Comparison of ENCODE assay signal across 18 cellular contexts in genomic region chr2:78734221-78734620, GRCh38.
A peak's percentile ranks its signal among the peaks of the same experiment; 100 is the strongest.
DNase-seq lines count a peak whose midpoint lies in the region; ATAC-seq and TF ChIP-seq lines count a peak whose summit lies in the region.
"Had no signal": no experiment of that assay in that cellular context is flagged by ENCODE, and none has a peak within 500 bp of the region (broad histone marks: within the 10 kb centered on the region; RNA-seq: fewer than 3 reads in every experiment).

No MANE protein-coding gene starts in this region.

- H3K27me3 Mint-ChIP-seq in neural progenitor cell (ENCODE audit: insufficient read depth, low read depth): no peaks in the 10 kb centered on the region
- H3K27me3 Mint-ChIP-seq: CD4-positive, alpha-beta memory T cell had no signal

- no peaks in the 10 kb centered on the region for H3F3A ChIP-seq in neural progenitor cell (ENCODE audit: low read depth)

- H4K20me1 ChIP-seq in neural progenitor cell (ENCODE audit: low read depth): no peaks in the 10 kb centered on the region

- H2AFZ ChIP-seq in neural progenitor cell (replicated peaks): no peak overlapping the region

- no peak overlapping the region for H3K4me3 Mint-ChIP-seq in neural progenitor cell
- H3K4me3 Mint-ChIP-seq: CD4-positive, alpha-beta memory T cell; HFFc6 had no signal

- no peaks in the 10 kb centered on the region for H3K36me3 ChIP-seq in neural progenitor cell
- H3K36me3 ChIP-seq: HAP-1 had no signal

- no peak overlapping the region for H3K9ac ChIP-seq in neural progenitor cell

- no peaks in the 10 kb centered on the region for H3K4me1 ChIP-seq in neural progenitor cell
- H3K4me1 ChIP-seq: HAP-1 had no signal

- no peak overlapping the region for H3K4me2 ChIP-seq in neural progenitor cell

- H3K4me3 ChIP-seq in neural progenitor cell: no peak overlapping the region
- H3K4me3 ChIP-seq: GM12878, HAP-1 had no signal

- ATAC-seq in GM18519 (IDR thresholded peaks at IDR 0.05; ENCODE audit: low FRiP score, unreplicated experiment) (no peak), GM18861 (IDR thresholded peaks at IDR 0.05; ENCODE audit: unreplicated experiment) (no peak)
- ATAC-seq: GM12878 had no signal

- no peak overlapping the region for H3K27ac ChIP-seq in neural progenitor cell

- no peaks in the 10 kb centered on the region for H3K4me1 Mint-ChIP-seq in neural progenitor cell
- H3K4me1 Mint-ChIP-seq: CD4-positive, alpha-beta memory T cell had no signal

- no peaks in the 10 kb centered on the region for H3K36me3 Mint-ChIP-seq in neural progenitor cell

- no peak for TF ChIP-seq CTCF in neural progenitor cell (IDR thresholded peaks at IDR 0.05)

- H3K27ac Mint-ChIP-seq in neural progenitor cell: no peak overlapping the region
- H3K27ac Mint-ChIP-seq: CD4-positive, alpha-beta memory T cell; HFFc6 had no signal

- H3K9me3 Mint-ChIP-seq in neural progenitor cell: no peaks in the 10 kb centered on the region

- no peaks in the 10 kb centered on the region for H3K9me3 ChIP-seq in neural progenitor cell (ENCODE audit: low read depth)
- H3K9me3 ChIP-seq: HAP-1 had no signal

- DNase-seq in NCI-H524 (lab: John Stamatoyannopoulos, UW): peak; percentile 67 to 80
- DNase-seq in NCI-H82 treated with DMSO at 0.1 percent for 48 hours (lab: John Stamatoyannopoulos, UW; ENCODE audit: unreplicated experiment): peak; percentile 99
- peak; percentile 8 for DNase-seq in neural progenitor cell (ENCODE audit: low spot score)
- no peak for DNase-seq in stimulated activated CD4-positive, alpha-beta T cell treated with anti-CD3 and anti-CD28 coated beads, Interleukin-12 subunit alpha, Interleukin-12 subunit beta, amount 100 ng/mL, for 4 hours
- DNase-seq: C1 segment of cervical spinal cord; Calu3; CD4-positive, alpha-beta memory T cell; COR-L47; DMS 273 treated with DMSO at 0.1 percent for 48 hours; DMS79; EL; GDM1; GOT3; HFFc6 had no signal

- no peaks in the 10 kb centered on the region for H3K79me2 ChIP-seq in neural progenitor cell (ENCODE audit: low read depth)

- H3K27me3 ChIP-seq in neural progenitor cell: no peaks in the 10 kb centered on the region
